15 cellular contexts compared by ENCODE assay signal in genomic region chr7:127437772-127438330, GRCh38. TPM values are rescaled to one million over a fixed set of nuclear protein-coding genes. Genes with fewer than 3 reads are reported as not detected.
A peak's percentile ranks its signal among the peaks of the same experiment; 100 is the strongest.
DNase-seq lines count a peak whose midpoint lies in the region; ATAC-seq and TF ChIP-seq lines count a peak whose summit lies in the region.
"Had no signal": no experiment of that assay in that cellular context is flagged by ENCODE, and none has a peak within 500 bp of the region (broad histone marks: within the 10 kb centered on the region; RNA-seq: fewer than 3 reads in every experiment).

No MANE protein-coding gene starts in this region.

- no peaks in the 10 kb centered on the region for H3K27me3 ChIP-seq in AG04450 (ENCODE audit: control insufficient read depth, insufficient read depth, low read length)
- H3K27me3 ChIP-seq: gastroesophageal sphincter had no signal

- POLR2A ChIA-PET in AG04450 (lab: Yijun Ruan, JAX), result no interaction called here

- no peaks in the 10 kb centered on the region for H3K9me3 Mint-ChIP-seq in stimulated activated naive B cell treated with anti-CD40 and anti-IgM and Interleukin-4, amounts not matched to agents 10 μg/mL and 1 μg/mL and 100 μg/mL, for 72 hours
- H3K9me3 Mint-ChIP-seq in T-helper 2 cell treated with Interferon-gamma antibody and Interleukin-4, amounts not matched to agents 5 μg/mL and 100 μg/mL, for 36 hours, result no peaks in the 10 kb centered on the region
- H3K9me3 Mint-ChIP-seq: central memory CD8-positive, alpha-beta T cell; nephron had no signal

- H3K27ac Mint-ChIP-seq in stimulated activated naive B cell treated with anti-CD40 and anti-IgM and Interleukin-4, amounts not matched to agents 10 μg/mL and 1 μg/mL and 100 μg/mL, for 72 hours, result no peak overlapping the region
- H3K27ac Mint-ChIP-seq in T-helper 2 cell treated with Interferon-gamma antibody and Interleukin-4, amounts not matched to agents 5 μg/mL and 100 μg/mL, for 36 hours, result no peak overlapping the region
- H3K27ac Mint-ChIP-seq: CD4-positive, alpha-beta memory T cell; nephron had no signal

- TF ChIP-seq CTCF in AG04450 (IDR thresholded peaks at IDR 0.05; ENCODE audit: low read depth, low read length), result no peak
- TF ChIP-seq CTCF in HFF-Myc (IDR thresholded peaks at IDR 0.05; ENCODE audit: low read depth, low read length, missing control alignments), result no peak
- no peak for TF ChIP-seq CTCF in astrocyte of the cerebellum (IDR thresholded peaks at IDR 0.05; ENCODE audit: low read depth, low read length, missing control alignments)

- no peak overlapping the region for H3K4me3 ChIP-seq in AG04450 (ENCODE audit: low read depth, low read length)
- H3K4me3 ChIP-seq in HFF-Myc (replicated peaks; ENCODE audit: low read depth, low read length), result no peak overlapping the region
- no peak overlapping the region for H3K4me3 ChIP-seq in astrocyte of the cerebellum (ENCODE audit: low read depth, low read length)
- H3K4me3 ChIP-seq: gastroesophageal sphincter had no signal

- no peaks in the 10 kb centered on the region for H3K9me3 ChIP-seq in AG04450 (ENCODE audit: control insufficient read depth, insufficient read depth, low read length)
- H3K9me3 ChIP-seq: gastroesophageal sphincter had no signal

- peak overlapping the region; percentile 58 for H3K27ac ChIP-seq in AG04450 (ENCODE audit: low read depth, low read length)
- H3K27ac ChIP-seq: gastroesophageal sphincter had no signal

- H3K36me3 Mint-ChIP-seq in stimulated activated naive B cell treated with anti-CD40 and anti-IgM and Interleukin-4, amounts not matched to agents 10 μg/mL and 1 μg/mL and 100 μg/mL, for 72 hours, result no peaks in the 10 kb centered on the region
- H3K36me3 Mint-ChIP-seq in T-helper 2 cell treated with Interferon-gamma antibody and Interleukin-4, amounts not matched to agents 5 μg/mL and 100 μg/mL, for 36 hours (ENCODE audit: low read depth), result no peaks in the 10 kb centered on the region

- in situ Hi-C loops in astrocyte of the cerebellum (cut with HindIII; ENCODE audit: low sequenced_read_pairs), result no loop called here

- no peak for ATAC-seq in GM21367 (IDR thresholded peaks at IDR 0.05; ENCODE audit: unreplicated experiment)
- ATAC-seq in stimulated activated naive B cell treated with anti-CD40 and anti-IgM and Interleukin-4, amounts not matched to agents 10 μg/mL and 1 μg/mL and 100 μg/mL, for 72 hours (replicated peaks), result no peak
- no peak for ATAC-seq in HG03342 (IDR thresholded peaks at IDR 0.05; ENCODE audit: unreplicated experiment)
- ATAC-seq: gastroesophageal sphincter had no signal

- peaks cover 8 to 21% of the 10 kb centered on the region in 2 donors for H3K27me3 Mint-ChIP-seq in stimulated activated naive B cell treated with anti-CD40 and anti-IgM and Interleukin-4, amounts not matched to agents 10 μg/mL and 1 μg/mL and 100 μg/mL, for 72 hours
- peaks cover 24% of the 10 kb centered on the region for H3K27me3 Mint-ChIP-seq in T-helper 2 cell treated with Interferon-gamma antibody and Interleukin-4, amounts not matched to agents 5 μg/mL and 100 μg/mL, for 36 hours (ENCODE audit: low read depth)

- DNase-seq in AG04450 (ENCODE audit: low read depth, low spot score) (peak; percentile 58), HFF-Myc (ENCODE audit: extremely low read depth, low read depth) (peak; percentile 65), astrocyte of the cerebellum (ENCODE audit: low read depth) (peak; percentile 20), kidney glomerular epithelial cell (lab: John Stamatoyannopoulos, UW) (peak; percentile 83)
- no peak for DNase-seq in stimulated activated naive B cell treated with anti-CD40 and anti-IgM and Interleukin-4, amounts not matched to agents 10 μg/mL and 1 μg/mL and 100 μg/mL, for 72 hours
- DNase-seq in T-helper 2 cell treated with Interferon-gamma antibody and Interleukin-4, amounts not matched to agents 5 μg/mL and 100 μg/mL, for 36 hours (ENCODE audit: low spot score), result no peak
- DNase-seq: activated T-cell treated with anti-CD3 and anti-CD28 coated beads, Interleukin-2, amount 50 U/mL, for 48 hours; CD4-positive, alpha-beta memory T cell; left cardiac atrium; NK-92 treated with Interleukin-12 subunit alpha and Interleukin-12 subunit beta, amount 100 ng/mL, for 24 hours had no signal

- no peak overlapping the region for H3K4me3 Mint-ChIP-seq in stimulated activated naive B cell treated with anti-CD40 and anti-IgM and Interleukin-4, amounts not matched to agents 10 μg/mL and 1 μg/mL and 100 μg/mL, for 72 hours
- no peak overlapping the region for H3K4me3 Mint-ChIP-seq in T-helper 2 cell treated with Interferon-gamma antibody and Interleukin-4, amounts not matched to agents 5 μg/mL and 100 μg/mL, for 36 hours
- H3K4me3 Mint-ChIP-seq: CD4-positive, alpha-beta memory T cell; central memory CD8-positive, alpha-beta T cell; nephron had no signal

- no peaks in the 10 kb centered on the region for H3K4me1 Mint-ChIP-seq in stimulated activated naive B cell treated with anti-CD40 and anti-IgM and Interleukin-4, amounts not matched to agents 10 μg/mL and 1 μg/mL and 100 μg/mL, for 72 hours
- no peaks in the 10 kb centered on the region for H3K4me1 Mint-ChIP-seq in T-helper 2 cell treated with Interferon-gamma antibody and Interleukin-4, amounts not matched to agents 5 μg/mL and 100 μg/mL, for 36 hours (ENCODE audit: low read depth)
- H3K4me1 Mint-ChIP-seq: CD4-positive, alpha-beta memory T cell; central memory CD8-positive, alpha-beta T cell had no signal

- CTCF ChIA-PET in AG04450 (lab: Charles Lee), result interaction anchor here (1.2 kb wide), 1 partner anchor 10 kb away, joined by 3 read pairs; no protein-coding TSS in a partner anchor

RNA-seq across cellular contexts. Expression of gene ZNF800, which starts 45.3 kb away (rescaled TPM):
- 10.5 and 13.1 TPM in 2 replicates for polyA plus RNA-seq in AG04450 (2011; rRNA removed)
- polyA minus RNA-seq in AG04450 (2011; rRNA and poly(A)+ RNA removed), result 13.6 and 22.3 TPM in 2 replicates

Comparison
In these comparisons a context has a peak if more than half of its experiments do, and no peak if none do; other contexts are left out.
1. DNase-seq: peak in AG04450 (single experiment), HFF-Myc (single experiment), astrocyte of the cerebellum (single experiment) and kidney glomerular epithelial cell (single experiment); none in stimulated activated naive B cell treated with anti-CD40 and anti-IgM and Interleukin-4, amounts not matched to agents 10 μg/mL and 1 μg/mL and 100 μg/mL, for 72 hours (single experiment) and T-helper 2 cell treated with Interferon-gamma antibody and Interleukin-4, amounts not matched to agents 5 μg/mL and 100 μg/mL, for 36 hours (single experiment).